ENCODE assay signal across 8 cellular contexts in the genomic region with DNA sequence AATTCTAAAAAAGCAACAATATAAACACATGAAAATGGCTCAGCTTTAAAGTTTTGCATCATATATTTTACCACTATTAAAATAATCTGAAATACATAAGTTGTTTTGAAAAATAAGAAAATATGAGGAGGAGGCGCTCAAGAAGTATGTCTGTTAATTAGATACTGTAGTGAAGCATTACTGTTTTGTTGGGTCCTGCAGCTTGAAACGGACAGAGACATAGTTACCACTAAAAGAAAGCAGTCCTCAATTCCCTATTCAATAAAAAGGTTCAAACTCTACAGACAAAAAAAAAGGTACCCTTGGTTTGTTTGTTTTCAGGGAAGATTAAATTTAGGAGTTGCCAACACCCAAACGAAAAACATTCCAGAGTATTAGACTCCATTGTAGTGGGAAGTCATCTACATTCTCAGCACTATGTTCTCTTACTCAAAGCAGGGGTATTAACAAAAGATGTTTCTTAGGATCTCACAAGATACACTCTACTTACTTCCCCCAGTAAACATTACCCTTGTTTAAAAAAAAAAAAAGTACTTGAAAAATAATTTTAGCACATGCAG. TPM values are rescaled to one million over a fixed set of nuclear protein-coding genes. Genes with fewer than 3 reads are reported as not detected.
DNase-seq lines count a peak whose midpoint lies in the region; TF ChIP-seq lines count a peak whose summit lies in the region.

No MANE protein-coding gene starts in this region.

- peaks cover 74% of the 10 kb centered on the region for H3K79me2 ChIP-seq in MM.1S (ENCODE audit: low read length)

- no peaks in the 10 kb centered on the region for H3K36me3 ChIP-seq in ES-I3 (ENCODE audit: insufficient read depth, low read length)
- no peaks in the 10 kb centered on the region for H3K36me3 ChIP-seq in MM.1S (replicated peaks; ENCODE audit: insufficient read depth, low read length)
- H3K36me3 ChIP-seq in ovary, result no peaks in the 10 kb centered on the region

- H3K4me1 ChIP-seq in ES-I3 (ENCODE audit: insufficient read depth, low read length) (peaks cover 9% of the 10 kb centered on the region), MM.1S (ENCODE audit: low read length) (peaks cover 5% of the 10 kb centered on the region; the same call in 1 of the 2 replicates), ovary (ENCODE audit: insufficient read depth) (no peaks in the 10 kb centered on the region)

- TF ChIP-seq POLR2A in ovary (IDR thresholded peaks at IDR 0.05), result no peak

- 9 to 12% (median 10%) methylated on average over 3 of the region's 3 CpGs for WGBS in ovary, 3 donors

- no peak for TF ChIP-seq EP300 in ovary (IDR thresholded peaks at IDR 0.05)

- no peaks in the 10 kb centered on the region for H3K9me3 ChIP-seq in ES-I3 (ENCODE audit: control insufficient read depth, insufficient read depth, low read length)
- H3K9me3 ChIP-seq in MM.1S (replicated peaks; ENCODE audit: insufficient read depth, low read length), result no peaks in the 10 kb centered on the region
- no peaks in the 10 kb centered on the region for H3K9me3 ChIP-seq in ovary

- H4K20me1 ChIP-seq in MM.1S (ENCODE audit: insufficient read depth, low read length), result 0 out of 2 replicates have a peak, but pooled peaks cover 8% of the 10 kb centered on the region

- DNase-seq in MM.1S, result no peak
- DNase-seq in epithelial cell of proximal tubule (ENCODE audit: low read depth), result no peak
- no peak for DNase-seq in ovary
- DNase-seq in stimulated activated CD4-positive, alpha-beta T cell treated with anti-CD3 and anti-CD28 coated beads, Interleukin-4, amount 100 ng/mL, for 1 hour, result no peak
- no peak for DNase-seq in activated gamma-delta T cell (lab: John Stamatoyannopoulos, UW)
- DNase-seq in C1 segment of cervical spinal cord (lab: John Stamatoyannopoulos, UW), result no peak
- no peak for DNase-seq in NCI-H1436 treated with DMSO at 0.1 percent for 48 hours (lab: John Stamatoyannopoulos, UW)

- H3K9me2 ChIP-seq in MM.1S (replicated peaks; ENCODE audit: insufficient read depth, low read length), result no peaks in the 10 kb centered on the region

- H3K9ac ChIP-seq in ES-I3 (ENCODE audit: low read depth, low read length) (peak overlapping the region; percentile 80), MM.1S (ENCODE audit: low read length) (no peak overlapping the region)

- TF ChIP-seq CTCF in MM.1S (IDR thresholded peaks at IDR 0.05; ENCODE audit: low read length) (no peak), epithelial cell of proximal tubule (conservative IDR thresholded peaks at IDR 0.05; ENCODE audit: low read depth, low read length) (no peak), ovary (IDR thresholded peaks at IDR 0.05) (no peak)

- intact Hi-C loops in ovary (cut with DNase I), result loop anchor here in 2 of 4 donors (5.0 kb wide), 2 partner anchors 125 to 130 kb away; no protein-coding TSS in a partner anchor

- no peaks in the 10 kb centered on the region for H3K27me3 ChIP-seq in MM.1S (replicated peaks; ENCODE audit: insufficient read depth, low read length)
- no peaks in the 10 kb centered on the region for H3K27me3 ChIP-seq in ovary

- peaks cover 16% of the 10 kb centered on the region; the same call in 1 of the 2 replicates for H3F3A ChIP-seq in MM.1S (ENCODE audit: insufficient read depth, low read length)

- H2AFZ ChIP-seq in MM.1S (ENCODE audit: low read length), result no peak overlapping the region

- H3K4me2 ChIP-seq in MM.1S (ENCODE audit: low read depth, low read length), result peak overlapping the region; percentile 73

- H3K27ac ChIP-seq in MM.1S (ENCODE audit: low read length) (no peak overlapping the region), ovary (peak overlapping the region in 1 of 2 donors; percentile 92)

- peak overlapping the region; percentile 94; the same call in 1 of the 2 replicates for H3K4me3 ChIP-seq in MM.1S (ENCODE audit: low read length)
- H3K4me3 ChIP-seq in epithelial cell of proximal tubule (ENCODE audit: low read depth, low read length), result peak overlapping the region; percentile 87
- peak overlapping the region; percentile 65 for H3K4me3 ChIP-seq in ovary

RNA-seq across cellular contexts. Expression of a gene that starts 3.0 kb away (rescaled TPM):
- total RNA-seq in epithelial cell of proximal tubule (86.2 and 110 TPM in 2 replicates), ovary (100 to 1,000 TPM in 1 of 7 donors, 10 to 100 TPM in 6; 46.8 to 125 (median 75.6) TPM)
- polyA plus RNA-seq in ovary, result 10 to 100 TPM; 26.4 to 39.6 TPM
